ENCODE assay signal across 10 cellular contexts in genomic region chr15:51837784-51838183, GRCh38. TPM values are rescaled to one million over a fixed set of nuclear protein-coding genes. Genes with fewer than 3 reads are reported as not detected.
DNase-seq lines count a peak whose midpoint lies in the region; ATAC-seq and TF ChIP-seq lines count a peak whose summit lies in the region.
"Had no signal": no experiment of that assay in that cellular context is flagged by ENCODE, and none has a peak within 500 bp of the region (broad histone marks: within the 10 kb centered on the region; RNA-seq: fewer than 3 reads in every experiment).

No MANE protein-coding gene starts in this region.

- no peaks in the 10 kb centered on the region for H3K27me3 ChIP-seq in HL-60 (ENCODE audit: insufficient read depth, poor library complexity, severe bottlenecking)

- peak overlapping the region; percentile 70 for H3K4me3 Mint-ChIP-seq in activated naive CD4-positive, alpha-beta T cell treated with anti-CD3 and anti-CD28 coated beads for 36 hours
- no peak overlapping the region for H3K4me3 Mint-ChIP-seq in endothelial cell (ENCODE audit: unreplicated experiment)
- peak overlapping the region; percentile 70 to 75 for H3K4me3 Mint-ChIP-seq in stimulated activated naive CD8-positive, alpha-beta T cell treated with anti-CD3 and anti-CD28 coated beads, Interleukin-15, amount 100 ng/mL, for 72 hours

- no peak for TF ChIP-seq CTCF in HL-60 (IDR thresholded peaks at IDR 0.05; ENCODE audit: insufficient read depth, low read length)
- no peak for TF ChIP-seq CTCF in endothelial cell (IDR thresholded peaks at IDR 0.05; ENCODE audit: unreplicated experiment)

- H3K27me3 Mint-ChIP-seq in activated naive CD4-positive, alpha-beta T cell treated with anti-CD3 and anti-CD28 coated beads for 36 hours (ENCODE audit: low read depth), result no peaks in the 10 kb centered on the region
- no peaks in the 10 kb centered on the region for H3K27me3 Mint-ChIP-seq in endothelial cell (ENCODE audit: unreplicated experiment)
- no peaks in the 10 kb centered on the region for H3K27me3 Mint-ChIP-seq in stimulated activated naive CD8-positive, alpha-beta T cell treated with anti-CD3 and anti-CD28 coated beads, Interleukin-15, amount 100 ng/mL, for 72 hours

- DNase-seq in activated naive CD4-positive, alpha-beta T cell treated with anti-CD3 and anti-CD28 coated beads for 36 hours, result peak; percentile 38
- DNase-seq in activated naive CD4-positive, alpha-beta T cell treated with Interleukin-2 at 50 U/mL for 16 hours, result no peak
- DNase-seq in HL-60 (ENCODE audit: low read depth in 1 of 2, low spot score in 1 of 2) (peak in 1 of 2 experiments; percentile 41), endothelial cell (ENCODE audit: low spot score) (no peak), HuH-7 (ENCODE audit: low spot score) (no peak)
- DNase-seq in stimulated activated naive CD8-positive, alpha-beta T cell treated with anti-CD3 and anti-CD28 coated beads, Interleukin-15, amount 100 ng/mL, for 72 hours, result no peak
- DNase-seq: DMS79 treated with DMSO at 0.1 percent for 48 hours, NCI-H2029 treated with DMSO at 0.1 percent for 48 hours had no signal

- no peak overlapping the region for H3K4me3 ChIP-seq in HL-60 (replicated peaks; ENCODE audit: insufficient read depth, low read length)

- peak overlapping the region; percentile 18; the same call in 1 of the 2 replicates for H3K27ac ChIP-seq in HL-60 (replicated peaks)

- no peak overlapping the region for H3K27ac Mint-ChIP-seq in activated naive CD4-positive, alpha-beta T cell treated with anti-CD3 and anti-CD28 coated beads for 36 hours
- H3K27ac Mint-ChIP-seq in endothelial cell (ENCODE audit: unreplicated experiment), result peak overlapping the region; percentile 53
- H3K27ac Mint-ChIP-seq in stimulated activated naive CD8-positive, alpha-beta T cell treated with anti-CD3 and anti-CD28 coated beads, Interleukin-15, amount 100 ng/mL, for 72 hours, result peak overlapping the region; percentile 72 to 93

- no peaks in the 10 kb centered on the region for H3K9me3 Mint-ChIP-seq in activated naive CD4-positive, alpha-beta T cell treated with anti-CD3 and anti-CD28 coated beads for 36 hours
- H3K9me3 Mint-ChIP-seq in endothelial cell (ENCODE audit: unreplicated experiment), result no peaks in the 10 kb centered on the region
- no peaks in the 10 kb centered on the region for H3K9me3 Mint-ChIP-seq in stimulated activated naive CD8-positive, alpha-beta T cell treated with anti-CD3 and anti-CD28 coated beads, Interleukin-15, amount 100 ng/mL, for 72 hours

- peaks cover 76% of the 10 kb centered on the region for H3K4me1 Mint-ChIP-seq in activated naive CD4-positive, alpha-beta T cell treated with anti-CD3 and anti-CD28 coated beads for 36 hours (ENCODE audit: low read depth)
- peaks cover 28% of the 10 kb centered on the region for H3K4me1 Mint-ChIP-seq in endothelial cell (ENCODE audit: unreplicated experiment)
- H3K4me1 Mint-ChIP-seq in stimulated activated naive CD8-positive, alpha-beta T cell treated with anti-CD3 and anti-CD28 coated beads, Interleukin-15, amount 100 ng/mL, for 72 hours, result peaks cover 79% of the 10 kb centered on the region

- peaks cover 1% of the 10 kb centered on the region for H3K36me3 Mint-ChIP-seq in activated naive CD4-positive, alpha-beta T cell treated with anti-CD3 and anti-CD28 coated beads for 36 hours (ENCODE audit: low read depth)
- no peaks in the 10 kb centered on the region for H3K36me3 Mint-ChIP-seq in endothelial cell (ENCODE audit: low read depth, unreplicated experiment)

- intact Hi-C loops in activated naive CD4-positive, alpha-beta T cell treated with anti-CD3 and anti-CD28 coated beads for 36 hours (cut with micrococcal nuclease), result loop anchor here (1.0 kb wide), 2 partner anchors 7 to 9 kb away; no protein-coding TSS in a partner anchor

- CTCF ChIA-PET in activated naive CD4-positive, alpha-beta T cell treated with anti-CD3 and anti-CD28 coated beads for 36 hours (lab: Charles Lee), result interaction anchor here (1.0 to 1.5 kb wide), 2 partner anchors 10 to 51 kb away, joined by 3 to 4 read pairs; no protein-coding TSS in a partner anchor

- ATAC-seq in stimulated activated naive CD8-positive, alpha-beta T cell treated with anti-CD3 and anti-CD28 coated beads, Interleukin-15, amount 100 ng/mL, for 72 hours, result peak; percentile 78
- ATAC-seq in GM19035 (IDR thresholded peaks at IDR 0.05; ENCODE audit: unreplicated experiment) (no peak), HG03521 (IDR thresholded peaks at IDR 0.05; ENCODE audit: unreplicated experiment) (no peak)

RNA-seq across cellular contexts. Expression of gene TMOD3, which starts 8.3 kb away (rescaled TPM):
- 10 to 100 TPM; 45.9 to 52.8 TPM for total RNA-seq in activated naive CD4-positive, alpha-beta T cell treated with anti-CD3 and anti-CD28 coated beads for 36 hours
- 51.0 TPM for total RNA-seq in endothelial cell (ENCODE audit: unreplicated experiment)
